8 cellular contexts compared by ENCODE assay signal in the genomic region with DNA sequence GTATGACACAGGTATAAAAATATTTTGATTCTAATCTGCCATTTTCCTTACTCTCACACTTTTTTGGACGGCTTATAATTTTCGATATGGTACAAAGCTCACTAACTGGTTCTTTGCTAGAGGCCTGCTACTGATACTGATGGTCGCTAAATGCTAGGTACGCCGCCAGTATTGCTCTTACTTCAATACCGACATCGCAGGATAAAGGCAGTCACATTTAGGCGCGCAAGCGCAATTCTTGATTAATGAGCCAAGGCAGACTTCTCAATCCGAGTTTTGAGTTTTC. TPM values are rescaled to one million over a fixed set of nuclear protein-coding genes. Genes with fewer than 3 reads are reported as not detected.
DNase-seq lines count a peak whose midpoint lies in the region; ATAC-seq and TF ChIP-seq lines count a peak whose summit lies in the region.

No MANE protein-coding gene starts in this region.

- peak overlapping the region; percentile 77 for H3K4me2 ChIP-seq in hepatocyte

- H3K4me3 ChIP-seq in hepatocyte (peak overlapping the region; percentile 41), skin epidermis (peak overlapping the region; percentile 61 to 100 (median 95))

- H3K27ac ChIP-seq in CD4-positive, alpha-beta T cell (ENCODE audit: low read depth, low read length) = peak overlapping the region; percentile 93
- H3K27ac ChIP-seq in hepatocyte = peak overlapping the region; percentile 97
- H3K27ac ChIP-seq in skin epidermis = peak overlapping the region; percentile 72 to 99 (median 94)

- H3K9me3 ChIP-seq in CD4-positive, alpha-beta T cell (ENCODE audit: control insufficient read depth, low read length) = no peaks in the 10 kb centered on the region
- no peaks in the 10 kb centered on the region for H3K9me3 ChIP-seq in hepatocyte (ENCODE audit: low read depth)

- peak overlapping the region; percentile 97 for H3K27ac Mint-ChIP-seq in CD4-positive, alpha-beta T cell
- H3K27ac Mint-ChIP-seq in activated CD8-positive, alpha-beta T cell treated with anti-CD3 and anti-CD28 coated beads for 36 hours = peak overlapping the region; percentile 94

- peak; percentile 24 for ATAC-seq in CD4-positive, alpha-beta T cell (ENCODE audit: poor library complexity)
- ATAC-seq in GM19372 (IDR thresholded peaks at IDR 0.05; ENCODE audit: low read depth, unreplicated experiment) (peak; percentile 26), HG03432 (IDR thresholded peaks at IDR 0.05; ENCODE audit: unreplicated experiment) (peak; percentile 20)
- ATAC-seq in activated CD8-positive, alpha-beta T cell treated with anti-CD3 and anti-CD28 coated beads for 36 hours = peak; percentile 6

- no peaks in the 10 kb centered on the region for H3K9me3 Mint-ChIP-seq in CD4-positive, alpha-beta T cell
- H3K9me3 Mint-ChIP-seq in activated CD8-positive, alpha-beta T cell treated with anti-CD3 and anti-CD28 coated beads for 36 hours = no peaks in the 10 kb centered on the region

- H3K4me3 Mint-ChIP-seq in CD4-positive, alpha-beta T cell = peak overlapping the region; percentile 91
- peak overlapping the region; percentile 82 for H3K4me3 Mint-ChIP-seq in activated CD8-positive, alpha-beta T cell treated with anti-CD3 and anti-CD28 coated beads for 36 hours

- POLR2A ChIA-PET in CD4-positive, alpha-beta T cell (lab: Charles Lee) = interaction anchor here (0.6 to 0.7 kb wide), 2 partner anchors 1883 to 1969 kb away, joined by 3 to 4 read pairs; no protein-coding TSS in a partner anchor
- POLR2A ChIA-PET in activated CD8-positive, alpha-beta T cell treated with anti-CD3 and anti-CD28 coated beads for 36 hours (lab: Charles Lee) = interaction anchor here (1.3 kb wide), 1 partner anchor 329 kb away, joined by 6 read pairs; the partner anchor contains the start of gene SMARCA5

- CTCF ChIA-PET in CD4-positive, alpha-beta T cell (lab: Charles Lee) = no interaction called here
- CTCF ChIA-PET in activated CD8-positive, alpha-beta T cell treated with anti-CD3 and anti-CD28 coated beads for 36 hours (lab: Charles Lee) = no interaction called here

- no peaks in the 10 kb centered on the region for H3K9me2 ChIP-seq in hepatocyte (replicated peaks; ENCODE audit: insufficient read depth)

- H3K36me3 ChIP-seq in hepatocyte (replicated peaks; ENCODE audit: insufficient read depth, low read depth) = no peaks in the 10 kb centered on the region

- peak overlapping the region; percentile 90 for H2AFZ ChIP-seq in hepatocyte

- peaks cover 13% of the 10 kb centered on the region for H3K4me1 ChIP-seq in hepatocyte (ENCODE audit: insufficient read depth)

- H3K79me2 ChIP-seq in hepatocyte = peaks cover 42% of the 10 kb centered on the region

- no peaks in the 10 kb centered on the region for H3K27me3 Mint-ChIP-seq in CD4-positive, alpha-beta T cell
- H3K27me3 Mint-ChIP-seq in activated CD8-positive, alpha-beta T cell treated with anti-CD3 and anti-CD28 coated beads for 36 hours = no peaks in the 10 kb centered on the region

- no peaks in the 10 kb centered on the region for H3K27me3 ChIP-seq in CD4-positive, alpha-beta T cell (ENCODE audit: control insufficient read depth, insufficient read depth, low read length)
- no peaks in the 10 kb centered on the region for H3K27me3 ChIP-seq in hepatocyte

- intact Hi-C loops in CD4-positive, alpha-beta T cell (cut with DNase I, micrococcal nuclease) = loop anchor here (2.0 to 10.0 kb wide), 4 partner anchors 329 to 1993 kb away; partner anchors contain the start of genes SMARCA5 (in 2 of the 2), ABCE1 (in 1 of the 2), ANAPC10 (in 1 of the 2) and INPP4B (in 1 of the 2)
- intact Hi-C loops in activated CD8-positive, alpha-beta T cell treated with anti-CD3 and anti-CD28 coated beads for 36 hours (cut with micrococcal nuclease) = loop anchor here (10.0 kb wide), 1 partner anchor 331 kb away; the partner anchor contains the start of gene SMARCA5

- peaks cover 38% of the 10 kb centered on the region for H3K36me3 Mint-ChIP-seq in CD4-positive, alpha-beta T cell (ENCODE audit: low read depth)
- peaks cover 33% of the 10 kb centered on the region for H3K36me3 Mint-ChIP-seq in activated CD8-positive, alpha-beta T cell treated with anti-CD3 and anti-CD28 coated beads for 36 hours (ENCODE audit: low read depth)

- 2% methylated on average over 11 of the region's 11 CpGs for WGBS in hepatocyte (ENCODE audit: low lambda C conversion rate, missing lambda C conversion rate)

- no peak for TF ChIP-seq CTCF in CD4-positive, alpha-beta T cell (IDR thresholded peaks at IDR 0.05)
- TF ChIP-seq CTCF in activated CD8-positive, alpha-beta T cell treated with anti-CD3 and anti-CD28 coated beads for 36 hours (IDR thresholded peaks at IDR 0.05) = no peak
- TF ChIP-seq CTCF in hepatocyte (IDR thresholded peaks at IDR 0.05; ENCODE audit: poor library complexity) = no peak

- peaks cover 72% of the 10 kb centered on the region for H3K4me1 Mint-ChIP-seq in CD4-positive, alpha-beta T cell (ENCODE audit: low read depth)
- peaks cover 30% of the 10 kb centered on the region for H3K4me1 Mint-ChIP-seq in activated CD8-positive, alpha-beta T cell treated with anti-CD3 and anti-CD28 coated beads for 36 hours (ENCODE audit: low read depth)

- peaks cover 33% of the 10 kb centered on the region for H4K20me1 ChIP-seq in hepatocyte (ENCODE audit: insufficient read depth, poor library complexity, severe bottlenecking)

- DNase-seq in CD4-positive, alpha-beta T cell = no peak
- no peak for DNase-seq in activated CD8-positive, alpha-beta T cell treated with anti-CD3 and anti-CD28 coated beads for 36 hours
- DNase-seq in hepatocyte (ENCODE audit: low spot score) = no peak
- DNase-seq in SK-N-DZ (ENCODE audit: low spot score) = no peak
- DNase-seq in DMS114 treated with DMSO at 0.1 percent for 48 hours (lab: John Stamatoyannopoulos, UW; ENCODE audit: unreplicated experiment) = no peak

RNA-seq across cellular contexts. Expression of gene USP38, which starts 0.6 kb away (rescaled TPM):
- 10 to 100 TPM; 34.2 to 35.7 TPM for total RNA-seq in CD4-positive, alpha-beta T cell
- total RNA-seq in activated CD8-positive, alpha-beta T cell treated with anti-CD3 and anti-CD28 coated beads for 36 hours = 10 to 100 TPM; 16.8 to 18.5 TPM
- 30.3 and 34.4 TPM in 2 replicates for total RNA-seq in hepatocyte
- polyA plus RNA-seq in hepatocyte = 7.7 and 9.1 TPM in 2 replicates
- polyA plus RNA-seq in SK-N-DZ (2014; cell fraction: cytosol; rRNA removed) = 7.9 and 11.0 TPM in 2 replicates
- 5.5 and 6.0 TPM in 2 replicates for polyA plus RNA-seq in SK-N-DZ (2014; cell fraction: nucleus; rRNA removed)
